14 cellular contexts compared by ENCODE assay signal in genomic region chr2:32838418-32838817, GRCh38.
DNase-seq lines count a peak whose midpoint lies in the region; ATAC-seq and TF ChIP-seq lines count a peak whose summit lies in the region.
"Had no signal": no experiment of that assay in that cellular context is flagged by ENCODE, and none has a peak within 500 bp of the region (broad histone marks: within the 10 kb centered on the region; RNA-seq: fewer than 3 reads in every experiment).

No MANE protein-coding gene starts in this region.

- peak; percentile 82 for ATAC-seq in GM18505 (IDR thresholded peaks at IDR 0.05; ENCODE audit: unreplicated experiment)
- ATAC-seq in GM21390 (IDR thresholded peaks at IDR 0.05; ENCODE audit: unreplicated experiment) = peak; percentile 63
- peak; percentile 75 for ATAC-seq in HG03175 (IDR thresholded peaks at IDR 0.05; ENCODE audit: unreplicated experiment)
- ATAC-seq: left cardiac atrium, natural killer cell had no signal

- no peaks in the 10 kb centered on the region for H3K9me2 ChIP-seq in SU-DHL-6 (replicated peaks; ENCODE audit: insufficient read depth, low read length)

- no peaks in the 10 kb centered on the region for H3K36me3 ChIP-seq in SU-DHL-6 (ENCODE audit: low read length)

- CTCF ChIA-PET in activated naive CD4-positive, alpha-beta T cell treated with anti-CD3 and anti-CD28 coated beads, Interleukin-2, amount 10 ng/mL, durations not matched to agents 7 days and 5 days (lab: Charles Lee) = interaction anchor here (0.6 kb wide), 1 partner anchor 106 kb away, joined by 4 read pairs; no protein-coding TSS in a partner anchor

- DNase-seq in T-helper 2 cell treated with Interferon-gamma antibody and Interleukin-4, amounts not matched to agents 5 μg/mL and 100 μg/mL, for 36 hours (ENCODE audit: low spot score) = no peak
- no peak for DNase-seq in SKM-1 treated with dmso at 0.1 percent for 144 hours (lab: John Stamatoyannopoulos, UW; ENCODE audit: unreplicated experiment)
- no peak for DNase-seq in T-helper 9 cell
- no peak for DNase-seq in activated naive CD4-positive, alpha-beta T cell treated with anti-CD3 and anti-CD28 coated beads, Interleukin-2, amount 10 ng/mL, durations not matched to agents 7 days and 5 days
- DNase-seq: effector memory CD4-positive, alpha-beta T cell; left cardiac atrium; natural killer cell; Right ventricle myocardium superior had no signal

- H3K9ac ChIP-seq in SU-DHL-6 (ENCODE audit: low read length) = no peak overlapping the region

- no peak for TF ChIP-seq POLR2A in GM18505 (IDR thresholded peaks at IDR 0.05; ENCODE audit: borderline replicate concordance, extremely low read depth, insufficient read depth, insufficient read length)

- H3K27me3 Mint-ChIP-seq in T-helper 2 cell treated with Interferon-gamma antibody and Interleukin-4, amounts not matched to agents 5 μg/mL and 100 μg/mL, for 36 hours (ENCODE audit: low read depth) = no peaks in the 10 kb centered on the region
- H3K27me3 Mint-ChIP-seq in activated naive CD4-positive, alpha-beta T cell treated with anti-CD3 and anti-CD28 coated beads, Interleukin-2, amount 10 ng/mL, durations not matched to agents 7 days and 5 days = peaks cover 6% of the 10 kb centered on the region
- H3K27me3 Mint-ChIP-seq: type B pancreatic cell had no signal

- no peaks in the 10 kb centered on the region for H3K9me3 Mint-ChIP-seq in T-helper 2 cell treated with Interferon-gamma antibody and Interleukin-4, amounts not matched to agents 5 μg/mL and 100 μg/mL, for 36 hours
- H3K9me3 Mint-ChIP-seq in activated naive CD4-positive, alpha-beta T cell treated with anti-CD3 and anti-CD28 coated beads, Interleukin-2, amount 10 ng/mL, durations not matched to agents 7 days and 5 days = no peaks in the 10 kb centered on the region
- H3K9me3 Mint-ChIP-seq: natural killer cell had no signal

- no peak overlapping the region for H3K4me3 ChIP-seq in SU-DHL-6 (ENCODE audit: insufficient read depth, low read length, poor library complexity, severe bottlenecking)

- no peak overlapping the region for H3K27ac ChIP-seq in SU-DHL-6 (ENCODE audit: low read depth, low read length)
- H3K27ac ChIP-seq: VCaP had no signal

- no peaks in the 10 kb centered on the region for H4K20me1 ChIP-seq in SU-DHL-6 (ENCODE audit: low read depth, low read length)

- no peaks in the 10 kb centered on the region for H3K9me3 ChIP-seq in SU-DHL-6 (ENCODE audit: insufficient read depth, low read length)

- no peak overlapping the region for H3K4me3 Mint-ChIP-seq in T-helper 2 cell treated with Interferon-gamma antibody and Interleukin-4, amounts not matched to agents 5 μg/mL and 100 μg/mL, for 36 hours
- no peak overlapping the region for H3K4me3 Mint-ChIP-seq in activated naive CD4-positive, alpha-beta T cell treated with anti-CD3 and anti-CD28 coated beads, Interleukin-2, amount 10 ng/mL, durations not matched to agents 7 days and 5 days
- H3K4me3 Mint-ChIP-seq: natural killer cell, type B pancreatic cell had no signal

- H3K4me2 ChIP-seq in SU-DHL-6 (ENCODE audit: low read depth, low read length, poor library complexity, severe bottlenecking) = no peak overlapping the region

- H3F3A ChIP-seq in SU-DHL-6 (ENCODE audit: insufficient read depth) = no peaks in the 10 kb centered on the region

- H3K27me3 ChIP-seq in SU-DHL-6 (ENCODE audit: low read length) = no peaks in the 10 kb centered on the region

- H2AFZ ChIP-seq in SU-DHL-6 (ENCODE audit: low read depth, low read length, severe bottlenecking) = peak overlapping the region; percentile 34

- TF ChIP-seq CTCF in SU-DHL-6 (IDR thresholded peaks at IDR 0.05; ENCODE audit: insufficient read depth, low read length, poor library complexity, severe bottlenecking) = no peak

- no peak overlapping the region for H3K27ac Mint-ChIP-seq in T-helper 2 cell treated with Interferon-gamma antibody and Interleukin-4, amounts not matched to agents 5 μg/mL and 100 μg/mL, for 36 hours
- no peak overlapping the region for H3K27ac Mint-ChIP-seq in activated naive CD4-positive, alpha-beta T cell treated with anti-CD3 and anti-CD28 coated beads, Interleukin-2, amount 10 ng/mL, durations not matched to agents 7 days and 5 days
- H3K27ac Mint-ChIP-seq: natural killer cell, type B pancreatic cell had no signal

- H3K79me2 ChIP-seq in SU-DHL-6 (ENCODE audit: insufficient read depth, low read length) = no peaks in the 10 kb centered on the region

- no peaks in the 10 kb centered on the region for H3K36me3 Mint-ChIP-seq in T-helper 2 cell treated with Interferon-gamma antibody and Interleukin-4, amounts not matched to agents 5 μg/mL and 100 μg/mL, for 36 hours (ENCODE audit: low read depth)
- no peaks in the 10 kb centered on the region for H3K36me3 Mint-ChIP-seq in activated naive CD4-positive, alpha-beta T cell treated with anti-CD3 and anti-CD28 coated beads, Interleukin-2, amount 10 ng/mL, durations not matched to agents 7 days and 5 days
- H3K36me3 Mint-ChIP-seq: natural killer cell, type B pancreatic cell had no signal

- H3K4me1 Mint-ChIP-seq in T-helper 2 cell treated with Interferon-gamma antibody and Interleukin-4, amounts not matched to agents 5 μg/mL and 100 μg/mL, for 36 hours (ENCODE audit: low read depth) = peaks cover 6% of the 10 kb centered on the region
- peaks cover 6% of the 10 kb centered on the region for H3K4me1 Mint-ChIP-seq in activated naive CD4-positive, alpha-beta T cell treated with anti-CD3 and anti-CD28 coated beads, Interleukin-2, amount 10 ng/mL, durations not matched to agents 7 days and 5 days
